23 cellular contexts compared by ENCODE assay signal in the genomic region with DNA sequence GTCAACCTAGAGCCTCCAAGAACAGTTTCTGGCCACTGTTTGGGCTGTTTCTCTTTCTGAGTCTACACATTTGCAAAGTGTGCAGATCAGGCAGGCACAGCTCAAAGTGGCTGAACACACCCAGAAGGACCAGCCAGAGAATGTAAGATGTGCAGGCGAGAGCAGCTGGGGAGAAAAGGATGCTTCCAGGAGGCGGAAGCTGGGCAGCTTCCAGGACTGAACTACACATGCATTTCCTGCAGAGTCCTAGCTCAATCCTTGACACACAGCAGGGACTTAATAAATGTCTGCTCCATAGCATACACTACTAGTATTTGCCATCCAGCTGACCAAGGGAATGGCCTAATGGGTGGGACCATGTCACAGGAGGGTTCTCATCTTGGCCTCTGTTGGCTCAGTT.
A peak's percentile ranks its signal among the peaks of the same experiment; 100 is the strongest.
DNase-seq lines count a peak whose midpoint lies in the region; ATAC-seq and TF ChIP-seq lines count a peak whose summit lies in the region.
"Had no signal": no experiment of that assay in that cellular context is flagged by ENCODE, and none has a peak within 500 bp of the region (broad histone marks: within the 10 kb centered on the region; RNA-seq: fewer than 3 reads in every experiment).

No MANE protein-coding gene starts in this region.

- no peak for TF ChIP-seq CTCF in MCF 10A (IDR thresholded peaks at IDR 0.05; ENCODE audit: unreplicated experiment)
- TF ChIP-seq CTCF in breast epithelium (IDR thresholded peaks at IDR 0.05) = no peak
- no peak for TF ChIP-seq CTCF in glutamatergic neuron (IDR thresholded peaks at IDR 0.05; ENCODE audit: partially characterized antibody, unreplicated experiment)
- no peak for TF ChIP-seq CTCF in spleen (IDR thresholded peaks at IDR 0.05 in 8 of 11, conservative IDR thresholded peaks at IDR 0.05 in 3 of 11)
- no peak for TF ChIP-seq CTCF in CD14-positive monocyte (IDR thresholded peaks at IDR 0.05)

- H3K27ac Mint-ChIP-seq in MCF 10A (ENCODE audit: low read depth, unreplicated experiment) = peak overlapping the region; percentile 31
- peak overlapping the region; percentile 38 for H3K27ac Mint-ChIP-seq in glutamatergic neuron (ENCODE audit: unreplicated experiment)
- no peak overlapping the region for H3K27ac Mint-ChIP-seq in activated naive CD8-positive, alpha-beta T cell treated with anti-CD3 and anti-CD28 coated beads, Interleukin-2, amount 50 U/mL, for 24 hours
- peak overlapping the region in 2 of 7 donors; percentile 23 to 53 for H3K27ac Mint-ChIP-seq in CD14-positive monocyte
- H3K27ac Mint-ChIP-seq: CD4-positive, alpha-beta memory T cell; IgD-negative memory B cell had no signal

- no peak for ATAC-seq in activated naive CD8-positive, alpha-beta T cell treated with anti-CD3 and anti-CD28 coated beads, Interleukin-2, amount 50 U/mL, for 24 hours
- ATAC-seq: GM12878, HCT116, PC-3 had no signal

- POLR2A ChIA-PET in MCF 10A (lab: Yijun Ruan, JAX) = interaction anchor here (0.7 to 2.4 kb wide), 3 partner anchors 34 to 286 kb away, joined by 3 to 10 read pairs (median 3); a partner anchor contains a TSS

- H3K4me2 ChIP-seq in neuronal stem cell (ENCODE audit: insufficient read depth, low read length, poor library complexity, severe bottlenecking) = no peak overlapping the region

- no peak overlapping the region for H4K91ac ChIP-seq in neuronal stem cell (ENCODE audit: low read depth, low read length, poor library complexity)

- no peak overlapping the region for H2AFZ ChIP-seq in neuronal stem cell (ENCODE audit: low read length)

- H3K4ac ChIP-seq in neuronal stem cell (ENCODE audit: low read length) = no peak overlapping the region

- H3K14ac ChIP-seq in neuronal stem cell (ENCODE audit: low read length) = peak overlapping the region; percentile 22

- H3K36me3 Mint-ChIP-seq in MCF 10A (ENCODE audit: insufficient read depth, unreplicated experiment) = peaks cover 33% of the 10 kb centered on the region
- peaks cover 8% of the 10 kb centered on the region for H3K36me3 Mint-ChIP-seq in glutamatergic neuron (ENCODE audit: unreplicated experiment)
- no peaks in the 10 kb centered on the region for H3K36me3 Mint-ChIP-seq in activated naive CD8-positive, alpha-beta T cell treated with anti-CD3 and anti-CD28 coated beads, Interleukin-2, amount 50 U/mL, for 24 hours (ENCODE audit: low read depth)
- H3K36me3 Mint-ChIP-seq in CD14-positive monocyte = peaks cover 28 to 66% of the 10 kb centered on the region in 2 donors
- H3K36me3 Mint-ChIP-seq: CD4-positive, alpha-beta memory T cell; IgD-negative memory B cell had no signal

- H3K4me3 Mint-ChIP-seq in MCF 10A (ENCODE audit: unreplicated experiment) = no peak overlapping the region
- no peak overlapping the region for H3K4me3 Mint-ChIP-seq in glutamatergic neuron (ENCODE audit: unreplicated experiment)
- H3K4me3 Mint-ChIP-seq in activated naive CD8-positive, alpha-beta T cell treated with anti-CD3 and anti-CD28 coated beads, Interleukin-2, amount 50 U/mL, for 24 hours = no peak overlapping the region
- H3K4me3 Mint-ChIP-seq in CD14-positive monocyte = no peak overlapping the region
- H3K4me3 Mint-ChIP-seq: CD4-positive, alpha-beta memory T cell; IgD-negative memory B cell had no signal

- H3K4me1 Mint-ChIP-seq in MCF 10A (ENCODE audit: insufficient read depth, unreplicated experiment) = peaks cover 47% of the 10 kb centered on the region
- H3K4me1 Mint-ChIP-seq in glutamatergic neuron (ENCODE audit: low read depth, unreplicated experiment) = peaks cover 60% of the 10 kb centered on the region
- H3K4me1 Mint-ChIP-seq in activated naive CD8-positive, alpha-beta T cell treated with anti-CD3 and anti-CD28 coated beads, Interleukin-2, amount 50 U/mL, for 24 hours = no peaks in the 10 kb centered on the region
- H3K4me1 Mint-ChIP-seq in CD14-positive monocyte = peaks cover 14% of the 10 kb centered on the region
- H3K4me1 Mint-ChIP-seq: CD4-positive, alpha-beta memory T cell; IgD-negative memory B cell had no signal

- BruUV-seq in MCF 10A (replicated peaks; lab: Mats Ljungman, UMichigan) = no TSS peak

- H2BK15ac ChIP-seq in neuronal stem cell (ENCODE audit: low read length) = no peak overlapping the region

- no peak overlapping the region for H2BK12ac ChIP-seq in neuronal stem cell (ENCODE audit: low read length)

- H3K23ac ChIP-seq in neuronal stem cell (ENCODE audit: low read depth, low read length, poor library complexity) = no peak overlapping the region

- no peaks in the 10 kb centered on the region for H3K27me3 Mint-ChIP-seq in MCF 10A (ENCODE audit: insufficient read depth, unreplicated experiment)
- H3K27me3 Mint-ChIP-seq in glutamatergic neuron (ENCODE audit: unreplicated experiment) = peaks cover 17% of the 10 kb centered on the region
- H3K27me3 Mint-ChIP-seq in activated naive CD8-positive, alpha-beta T cell treated with anti-CD3 and anti-CD28 coated beads, Interleukin-2, amount 50 U/mL, for 24 hours = peaks cover 3% of the 10 kb centered on the region
- H3K27me3 Mint-ChIP-seq in CD14-positive monocyte (ENCODE audit: low read depth in 3 of 3) = peaks cover 0 to 2% (median 0%) of the 10 kb centered on the region in 3 donors

- H3K9me3 ChIP-seq in breast epithelium (no peaks in the 10 kb centered on the region), neuronal stem cell (replicated peaks in 1 of 2; ENCODE audit: control insufficient read depth in 2 of 2, insufficient read depth in 1 of 2, low read depth in 1 of 2, low read length in 2 of 2) (no peaks in the 10 kb centered on the region), spleen (no peaks in the 10 kb centered on the region)
- H3K9me3 ChIP-seq: BE2C had no signal

- WGBS in neuronal stem cell (ENCODE audit: extremely low coverage in 2 of 2, insufficient read length in 2 of 2, insufficient replicate concordance in 1 of 2), 2 donors = no CpG with 5 or more reads among the region's 2 CpGs
- 59 to 72% (median 66%) methylated on average over 2 of the region's 2 CpGs for WGBS in spleen, 5 donors

- no peak overlapping the region for H2AK5ac ChIP-seq in neuronal stem cell (ENCODE audit: low read depth, low read length)

- no peak for DNase-seq in MCF 10A (ENCODE audit: unreplicated experiment)
- no peak for DNase-seq in breast epithelium (ENCODE audit: low spot score in 2 of 2)
- no peak for DNase-seq in glutamatergic neuron
- no peak for DNase-seq in neuronal stem cell (ENCODE audit: low spot score)
- DNase-seq in spleen = peak; percentile 11
- DNase-seq in activated naive CD8-positive, alpha-beta T cell treated with anti-CD3 and anti-CD28 coated beads, Interleukin-2, amount 50 U/mL, for 24 hours = no peak
- DNase-seq in CD14-positive monocyte (ENCODE audit: low spot score) = no peak
- DNase-seq in epidermal melanocyte (ENCODE audit: insufficient read length, low spot score) = no peak
- DNase-seq: 8988T; BE2C; CD4-positive, alpha-beta memory T cell; GF-D8; Karpas-422; MM.1S; NCI-H1092; NCI-H1436 treated with DMSO at 0.1 percent for 48 hours; NCI-H2029; NCI-H345; NCI-H526; PC-3 had no signal

- no peak for TF ChIP-seq POLR2A in breast epithelium (IDR thresholded peaks at IDR 0.05)
- TF ChIP-seq POLR2A in spleen (IDR thresholded peaks at IDR 0.05) = no peak

- H3K9me3 Mint-ChIP-seq in MCF 10A (ENCODE audit: unreplicated experiment) (no peaks in the 10 kb centered on the region), glutamatergic neuron (ENCODE audit: unreplicated experiment) (peaks cover 12% of the 10 kb centered on the region), CD14-positive monocyte (no peaks in the 10 kb centered on the region)
- H3K9me3 Mint-ChIP-seq in activated naive CD8-positive, alpha-beta T cell treated with anti-CD3 and anti-CD28 coated beads, Interleukin-2, amount 50 U/mL, for 24 hours = no peaks in the 10 kb centered on the region

- H3K27ac ChIP-seq in breast epithelium (no peak overlapping the region), neuronal stem cell (replicated peaks; ENCODE audit: low read length) (no peak overlapping the region), spleen (peak overlapping the region in 2 of 8 donors; percentile 3 to 26)

- no peak overlapping the region for H2BK5ac ChIP-seq in neuronal stem cell (ENCODE audit: low read length)

- H3K9ac ChIP-seq in neuronal stem cell (ENCODE audit: low read depth, low read length, poor library complexity) = no peak overlapping the region

- no peak overlapping the region for H4K8ac ChIP-seq in neuronal stem cell (ENCODE audit: low read depth, low read length)

- no peak overlapping the region for H3K4me3 ChIP-seq in breast epithelium
- no peak overlapping the region for H3K4me3 ChIP-seq in neuronal stem cell (ENCODE audit: low read length in 2 of 2)
- H3K4me3 ChIP-seq in spleen = no peak overlapping the region
- H3K4me3 ChIP-seq: GM12878 had no signal

- no peaks in the 10 kb centered on the region for H3K27me3 ChIP-seq in breast epithelium
- no peaks in the 10 kb centered on the region for H3K27me3 ChIP-seq in neuronal stem cell (ENCODE audit: control insufficient read depth in 3 of 3, insufficient read depth in 3 of 3, low read depth in 1 of 3, low read length in 3 of 3)
- H3K27me3 ChIP-seq in spleen (replicated peaks in 1 of 7) = peaks cover 0 to 10% (median 0%) of the 10 kb centered on the region in 7 donors
- H3K27me3 ChIP-seq: BE2C had no signal

- H2BK120ac ChIP-seq in neuronal stem cell (ENCODE audit: low read depth, low read length) = no peak overlapping the region

- H3K36me3 ChIP-seq in breast epithelium (no peaks in the 10 kb centered on the region), neuronal stem cell (replicated peaks in 1 of 2; ENCODE audit: control insufficient read depth in 2 of 2, insufficient read depth in 2 of 2, low read length in 2 of 2) (peaks cover 14 to 72% of the 10 kb centered on the region in 2 donors), spleen (peaks cover 0 to 35% (median 0%) of the 10 kb centered on the region in 6 donors)

- CTCF ChIA-PET in MCF 10A (lab: Yijun Ruan, JAX) = interaction anchor here (1.1 to 1.4 kb wide), 3 partner anchors 14 to 80 kb away, joined by 3 to 5 read pairs (median 3); no protein-coding TSS in a partner anchor

- H3K4me1 ChIP-seq in breast epithelium = no peaks in the 10 kb centered on the region
- peaks cover 3 to 25% of the 10 kb centered on the region in 2 donors for H3K4me1 ChIP-seq in neuronal stem cell (ENCODE audit: control insufficient read depth in 2 of 2, insufficient read depth in 1 of 2, low read depth in 1 of 2, low read length in 2 of 2)
- peaks cover 3 to 56% (median 25%) of the 10 kb centered on the region in 6 donors for H3K4me1 ChIP-seq in spleen

- peaks cover 29% of the 10 kb centered on the region for H3K79me1 ChIP-seq in neuronal stem cell (ENCODE audit: low read depth, low read length)

- peak overlapping the region; percentile 33 for H3K18ac ChIP-seq in neuronal stem cell (ENCODE audit: low read length)

- intact Hi-C loops in MCF 10A (cut with micrococcal nuclease) = no loop called here
- intact Hi-C loops in breast epithelium (cut with DNase I; ENCODE audit: low total_unique reads) = no loop called here
- intact Hi-C loops in spleen (cut with DNase I; ENCODE audit: low total_unique reads) = no loop called here
- intact Hi-C loops in CD14-positive monocyte (cut with micrococcal nuclease) = no loop called here
